ENCODE assay signal across 30 cellular contexts in the genomic region with DNA sequence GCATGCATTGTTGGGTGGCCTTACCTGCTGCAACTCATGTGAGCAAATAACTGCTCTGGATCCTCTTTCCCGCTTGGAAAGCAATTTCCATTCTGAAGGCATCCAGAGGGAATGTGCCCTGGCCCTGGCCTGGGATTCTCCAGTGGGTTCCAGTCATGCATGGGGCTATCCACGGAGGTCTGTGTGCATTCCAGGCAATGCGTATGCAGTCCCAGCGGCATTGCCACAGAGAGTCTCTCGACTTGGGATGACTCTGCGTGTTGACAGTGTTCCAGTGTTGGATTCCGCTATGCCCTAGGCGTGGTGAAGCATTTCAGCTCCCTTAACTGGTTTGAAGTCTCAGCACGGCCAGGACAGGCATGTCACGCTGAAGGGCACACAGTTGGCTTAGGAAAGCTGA.
"Had no signal": no experiment of that assay in that cellular context is flagged by ENCODE, and none has a peak within 500 bp of the region (broad histone marks: within the 10 kb centered on the region; RNA-seq: fewer than 3 reads in every experiment).

No MANE protein-coding gene starts in this region.

- H3K4me1 Mint-ChIP-seq: activated CD4-positive, alpha-beta T cell treated with anti-CD3 and anti-CD28 coated beads, Interleukin-2, amount 10 ng/mL, durations not matched to agents 24 days and 14 days; activated CD8-positive, alpha-beta memory T cell treated with anti-CD3 and anti-CD28 coated beads, Interleukin-2, amount 10 ng/mL, durations not matched to agents 7 days and 5 days; activated naive CD8-positive, alpha-beta T cell treated with anti-CD3 and anti-CD28 coated beads, Interleukin-2, amount 50 U/mL, for 24 hours; naive thymus-derived CD8-positive, alpha-beta T cell; T-cell had no signal

- H3K4me3 ChIP-seq: body of pancreas, cardiac muscle cell, esophagus muscularis mucosa, mucosa of descending colon, prostate gland, right atrium auricular region, tibial artery, vagina had no signal

- ATAC-seq: activated CD4-positive, CD25-positive, alpha-beta regulatory T cell treated with anti-CD3 and anti-CD28 coated beads, Interleukin-2, amount 50 U/mL, for 24 hours; activated CD8-positive, alpha-beta memory T cell treated with anti-CD3 and anti-CD28 coated beads, Interleukin-2, amount 10 ng/mL, durations not matched to agents 7 days and 5 days; activated CD8-positive, alpha-beta T cell treated with anti-CD3 and anti-CD28 coated beads for 36 hours; activated naive CD8-positive, alpha-beta T cell treated with anti-CD3 and anti-CD28 coated beads, Interleukin-2, amount 50 U/mL, for 24 hours; body of pancreas; left cardiac atrium; mucosa of descending colon; naive thymus-derived CD8-positive, alpha-beta T cell; T-cell had no signal

- H3K4me3 Mint-ChIP-seq: activated CD4-positive, alpha-beta T cell treated with anti-CD3 and anti-CD28 coated beads, Interleukin-2, amount 10 ng/mL, durations not matched to agents 24 days and 14 days; activated CD8-positive, alpha-beta memory T cell treated with anti-CD3 and anti-CD28 coated beads, Interleukin-2, amount 10 ng/mL, durations not matched to agents 7 days and 5 days; activated CD8-positive, alpha-beta T cell treated with anti-CD3 and anti-CD28 coated beads for 36 hours; activated naive CD8-positive, alpha-beta T cell treated with anti-CD3 and anti-CD28 coated beads, Interleukin-2, amount 50 U/mL, for 24 hours; activated T-helper 1 cell treated with anti-CD3 and anti-CD28 coated beads, Interleukin-12 subunit alpha, Interleukin-12 subunit beta, Interleukin-2, Interleukin-4 antibody, amounts not matched to agents 30 ng/mL and 10 ng/mL and 1 ng/mL, durations not matched to agents 14 hours and 24 hours and 36 hours; T-helper 2 cell treated with Interferon-gamma antibody and Interleukin-4, amounts not matched to agents 5 μg/mL and 100 μg/mL, for 36 hours had no signal

- H3K27ac Mint-ChIP-seq: activated CD4-positive, alpha-beta T cell treated with anti-CD3 and anti-CD28 coated beads, Interleukin-2, amount 10 ng/mL, durations not matched to agents 24 days and 14 days; activated CD8-positive, alpha-beta memory T cell treated with anti-CD3 and anti-CD28 coated beads, Interleukin-2, amount 10 ng/mL, durations not matched to agents 7 days and 5 days; activated CD8-positive, alpha-beta T cell treated with anti-CD3 and anti-CD28 coated beads for 36 hours; activated naive CD8-positive, alpha-beta T cell treated with anti-CD3 and anti-CD28 coated beads, Interleukin-2, amount 50 U/mL, for 24 hours; activated T-helper 1 cell treated with anti-CD3 and anti-CD28 coated beads, Interleukin-12 subunit alpha, Interleukin-12 subunit beta, Interleukin-2, Interleukin-4 antibody, amounts not matched to agents 30 ng/mL and 10 ng/mL and 1 ng/mL, durations not matched to agents 14 hours and 24 hours and 36 hours; naive thymus-derived CD8-positive, alpha-beta T cell; T-cell; T-helper 2 cell treated with Interferon-gamma antibody and Interleukin-4, amounts not matched to agents 5 μg/mL and 100 μg/mL, for 36 hours had no signal

- H3K27me3 ChIP-seq: body of pancreas, cardiac muscle cell, esophagus muscularis mucosa, right atrium auricular region, tibial artery, vagina had no signal

- DNase-seq: activated CD4-positive, alpha-beta T cell treated with anti-CD3 and anti-CD28 coated beads, Interleukin-2, amount 10 ng/mL, durations not matched to agents 24 days and 14 days; activated CD8-positive, alpha-beta memory T cell treated with anti-CD3 and anti-CD28 coated beads, Interleukin-2, amount 10 ng/mL, durations not matched to agents 7 days and 5 days; activated CD8-positive, alpha-beta T cell treated with anti-CD3 and anti-CD28 coated beads for 36 hours; activated gamma-delta T cell; activated naive CD4-positive, alpha-beta T cell treated with anti-CD3 and anti-CD28 coated beads, Interleukin-2, amount 50 U/mL, for 16 hours; activated naive CD8-positive, alpha-beta T cell treated with anti-CD3 and anti-CD28 coated beads, Interleukin-2, amount 50 U/mL, for 24 hours; activated T-cell treated with anti-CD3 and anti-CD28 coated beads for 4 hours; anterior cingulate cortex; body of pancreas; dermis blood vessel endothelial cell; effector memory CD4-positive, alpha-beta T cell; hypothalamus; left cardiac atrium; mesenchymal stem cell; mucosa of descending colon; stimulated activated CD4-positive, alpha-beta T cell treated with anti-CD3 and anti-CD28 coated beads, Interleukin-4, amount 100 ng/mL, for 24 hours; stimulated activated naive CD4-positive, alpha-beta T cell treated with Interleukin-2 at 50 U/mL for 16 hours; substantia nigra; T-cell; tibial artery had no signal

- H3K4me1 ChIP-seq: body of pancreas, esophagus muscularis mucosa, prostate gland, right atrium auricular region, tibial artery, vagina had no signal

- H3K27ac ChIP-seq: body of pancreas, cardiac muscle cell, esophagus muscularis mucosa, prostate gland, right atrium auricular region, tibial artery, vagina, VCaP had no signal

- H3K27me3 Mint-ChIP-seq: activated CD4-positive, alpha-beta T cell treated with anti-CD3 and anti-CD28 coated beads, Interleukin-2, amount 10 ng/mL, durations not matched to agents 24 days and 14 days; activated CD8-positive, alpha-beta memory T cell treated with anti-CD3 and anti-CD28 coated beads, Interleukin-2, amount 10 ng/mL, durations not matched to agents 7 days and 5 days; activated CD8-positive, alpha-beta T cell treated with anti-CD3 and anti-CD28 coated beads for 36 hours; activated naive CD8-positive, alpha-beta T cell treated with anti-CD3 and anti-CD28 coated beads, Interleukin-2, amount 50 U/mL, for 24 hours; naive thymus-derived CD8-positive, alpha-beta T cell; T-cell had no signal
